8 cellular contexts compared by ENCODE assay signal in the genomic region with DNA sequence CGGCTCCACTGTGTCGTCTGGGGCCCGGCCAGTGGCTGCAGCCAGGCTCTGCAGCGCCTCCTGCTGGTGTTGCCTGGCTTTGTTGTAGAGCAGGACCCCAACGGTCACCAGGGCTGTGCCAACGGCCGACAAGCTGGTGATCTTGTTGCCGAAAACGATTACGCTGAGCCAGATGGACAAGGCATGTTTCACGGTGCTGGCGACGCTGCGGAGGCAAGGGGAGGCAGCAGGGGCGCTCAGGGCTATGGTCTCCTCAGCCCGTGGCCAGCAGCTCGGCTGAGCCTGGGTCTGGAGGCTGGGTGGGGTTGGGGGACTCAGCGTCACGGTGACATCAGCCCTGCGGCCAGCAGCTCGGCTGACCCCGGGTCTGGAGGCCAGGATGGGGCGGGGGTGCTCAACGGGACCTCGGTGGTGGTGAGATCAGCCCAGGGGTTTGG. TPM values are rescaled to one million over a fixed set of nuclear protein-coding genes. Genes with fewer than 3 reads are reported as not detected.
DNase-seq lines count a peak whose midpoint lies in the region; ATAC-seq, FAIRE-seq and TF ChIP-seq lines count a peak whose summit lies in the region.

No MANE protein-coding gene starts in this region.

- H3K27ac ChIP-seq in cardiac muscle cell, result no peak overlapping the region

- no peaks in the 10 kb centered on the region for H3K4me1 ChIP-seq in cardiac muscle cell (ENCODE audit: low read depth)

- H3K4me3 ChIP-seq in cardiac muscle cell (no peak overlapping the region), kidney epithelial cell (ENCODE audit: low read depth, low read length) (no peak overlapping the region)

- H3K36me3 ChIP-seq in cardiac muscle cell (peaks cover 23% of the 10 kb centered on the region), kidney epithelial cell (ENCODE audit: control insufficient read depth, insufficient read depth, low read length) (peaks cover 2% of the 10 kb centered on the region)

- no peaks in the 10 kb centered on the region for H3K27me3 ChIP-seq in cardiac muscle cell
- no peaks in the 10 kb centered on the region for H3K27me3 ChIP-seq in kidney epithelial cell (ENCODE audit: control insufficient read depth, insufficient read depth, low read length)

- peak; percentile 45 for TF ChIP-seq CTCF in cardiac muscle cell (IDR thresholded peaks at IDR 0.05; ENCODE audit: low read depth, low read length)
- peak; percentile 50 for TF ChIP-seq CTCF in kidney epithelial cell (IDR thresholded peaks at IDR 0.05; ENCODE audit: insufficient read depth, low read length, poor library complexity, severe bottlenecking)

- no peaks in the 10 kb centered on the region for H3K9me3 ChIP-seq in cardiac muscle cell (ENCODE audit: low read depth)

- intact Hi-C loops in Right ventricle myocardium superior (cut with DNase I), result loop anchor here (5.0 kb wide), 1 partner anchor 49 kb away; a partner anchor contains a TSS

- ATAC-seq in Right ventricle myocardium superior (ENCODE audit: poor library complexity) (no peak), GM19463 (IDR thresholded peaks at IDR 0.05; ENCODE audit: unreplicated experiment) (no peak)

- DNase-seq in cardiac muscle cell (ENCODE audit: low read depth in 1 of 2, low spot score in 1 of 2), result peak in 1 of 2 donors; percentile 13
- DNase-seq in Right ventricle myocardium superior, result no peak
- DNase-seq in activated T-cell treated with anti-CD3 and anti-CD28 coated beads for 48 hours (ENCODE audit: low read depth), result peak; percentile 44
- no peak for DNase-seq in kidney epithelial cell (ENCODE audit: low read depth)
- DNase-seq in urothelium cell line (ENCODE audit: low spot score), result peak; percentile 12
- no peak for DNase-seq in mucosa of gallbladder (ENCODE audit: low spot score)
- no peak for DNase-seq in putamen (ENCODE audit: low spot score)

- no peak for FAIRE-seq in urothelium cell line (lab: Jason Lieb, UNC)

RNA-seq across cellular contexts. Expression of a gene that starts 7.0 kb away (rescaled TPM):
- total RNA-seq in cardiac muscle cell (16.8 and 22.2 TPM in 2 replicates), Right ventricle myocardium superior (23.6 TPM), kidney epithelial cell (23.3 and 27.0 TPM in 2 replicates), mucosa of gallbladder (24.2 TPM)
- 16.6 and 17.9 TPM in 2 replicates for polyA plus RNA-seq in cardiac muscle cell

RNA-seq across cellular contexts. Expression of a gene that starts 26.8 kb away (rescaled TPM):
- 57.9 and 74.6 TPM in 2 replicates for total RNA-seq in cardiac muscle cell
- polyA plus RNA-seq in cardiac muscle cell, result 30.7 and 44.3 TPM in 2 replicates
- 20.4 TPM for total RNA-seq in Right ventricle myocardium superior
- total RNA-seq in kidney epithelial cell, result 28.0 and 33.4 TPM in 2 replicates
- total RNA-seq in mucosa of gallbladder, result 108 TPM

RNA-seq across cellular contexts. Expression of a gene that starts 33.9 kb away (rescaled TPM):
- 23.6 and 30.0 TPM in 2 replicates for total RNA-seq in cardiac muscle cell
- 11.3 and 14.1 TPM in 2 replicates for polyA plus RNA-seq in cardiac muscle cell
- total RNA-seq in Right ventricle myocardium superior, result 25.1 TPM
- total RNA-seq in kidney epithelial cell, result 4.9 and 6.5 TPM in 2 replicates
- 56.0 TPM for total RNA-seq in mucosa of gallbladder

RNA-seq across cellular contexts. Expression of a gene that starts 50.5 kb away (rescaled TPM):
- total RNA-seq in cardiac muscle cell, result 191 and 248 TPM in 2 replicates
- polyA plus RNA-seq in cardiac muscle cell, result 160 and 168 TPM in 2 replicates
- total RNA-seq in Right ventricle myocardium superior, result 110 TPM
- 55.5 and 56.8 TPM in 2 replicates for total RNA-seq in kidney epithelial cell
- 135 TPM for total RNA-seq in mucosa of gallbladder

RNA-seq across cellular contexts. Expression of a gene that starts 58.3 kb away (rescaled TPM):
- total RNA-seq in cardiac muscle cell, result 6.1 and 13.2 TPM in 2 replicates
- polyA plus RNA-seq in cardiac muscle cell, result 12.4 and 16.6 TPM in 2 replicates
- total RNA-seq in Right ventricle myocardium superior, result 17.3 TPM
- total RNA-seq in kidney epithelial cell, result 14.2 and 14.9 TPM in 2 replicates
- 31.5 TPM for total RNA-seq in mucosa of gallbladder

Comparison
In these comparisons a context has a peak if more than half of its experiments do, and no peak if none do; other contexts are left out.
1. DNase-seq: peak in activated T-cell treated with anti-CD3 and anti-CD28 coated beads for 48 hours (single experiment) and urothelium cell line (single experiment); none in Right ventricle myocardium superior (single experiment), kidney epithelial cell (single experiment), mucosa of gallbladder (single experiment) and putamen (single experiment).